In genomic region chr13:108269601-108270328, GRCh38 we compare ENCODE assay signal across 8 cellular contexts. TPM values are rescaled to one million over a fixed set of nuclear protein-coding genes. Genes with fewer than 3 reads are reported as not detected.
DNase-seq lines count a peak whose midpoint lies in the region; ATAC-seq, FAIRE-seq and TF ChIP-seq lines count a peak whose summit lies in the region.

A gene with protein sequence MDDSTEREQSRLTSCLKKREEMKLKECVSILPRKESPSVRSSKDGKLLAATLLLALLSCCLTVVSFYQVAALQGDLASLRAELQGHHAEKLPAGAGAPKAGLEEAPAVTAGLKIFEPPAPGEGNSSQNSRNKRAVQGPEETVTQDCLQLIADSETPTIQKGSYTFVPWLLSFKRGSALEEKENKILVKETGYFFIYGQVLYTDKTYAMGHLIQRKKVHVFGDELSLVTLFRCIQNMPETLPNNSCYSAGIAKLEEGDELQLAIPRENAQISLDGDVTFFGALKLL (plus strand): TSS chr13:108269718. CDS start chr13:108269896, 178 bp downstream.

- peak within 1 kb of the TSS; percentile 62 for H3K27ac Mint-ChIP-seq in osteocyte (ENCODE audit: unreplicated experiment)

- peaks cover 28% of the 10 kb centered on the region for H3K4me1 Mint-ChIP-seq in osteocyte (ENCODE audit: unreplicated experiment)

- no peaks in the 10 kb centered on the region for H3K27me3 Mint-ChIP-seq in osteocyte (ENCODE audit: unreplicated experiment)

- ATAC-seq in HG02763 (IDR thresholded peaks at IDR 0.05; ENCODE audit: unreplicated experiment): peak; percentile 76

- peak within 1 kb of the TSS; percentile 52 for H3K4me3 Mint-ChIP-seq in osteocyte (ENCODE audit: unreplicated experiment)

- H3K4me3 ChIP-seq in fibroblast of villous mesenchyme (ENCODE audit: low read depth, low read length): peak within 1 kb of the TSS; percentile 60

- TF ChIP-seq CTCF in fibroblast of villous mesenchyme (IDR thresholded peaks at IDR 0.05; ENCODE audit: insufficient read depth, low read depth, low read length) (peak; percentile 5), osteocyte (IDR thresholded peaks at IDR 0.05) (no peak)

- DNase-seq in GM18507 (ENCODE audit: extremely low spot score, insufficient read length, low read depth) (peak; percentile 14), NOMO-1 (lab: John Stamatoyannopoulos, UW; ENCODE audit: unreplicated experiment in 2 of 2) (peak; percentile 85 to 97), fibroblast of villous mesenchyme (ENCODE audit: low read depth) (peak; percentile 57), osteocyte (ENCODE audit: extremely low spot score, unreplicated experiment) (no peak), urothelium cell line (ENCODE audit: low spot score) (peak; percentile 2), NCI-H1436 treated with DMSO at 0.1 percent for 48 hours (lab: John Stamatoyannopoulos, UW) (no peak)
- DNase-seq in activated T-cell treated with anti-CD3 and anti-CD28 coated beads, Interleukin-2, amount 50 U/mL, for 48 hours: peak; percentile 53 to 68

- FAIRE-seq in GM18507 (lab: Jason Lieb, UNC): peak; percentile 94
- no peak for FAIRE-seq in urothelium cell line (lab: Jason Lieb, UNC)

- H3K36me3 Mint-ChIP-seq in osteocyte (ENCODE audit: unreplicated experiment): peaks cover 6% of the 10 kb centered on the region

- H3K9me3 Mint-ChIP-seq in osteocyte (ENCODE audit: unreplicated experiment): no peaks in the 10 kb centered on the region

RNA-seq across cellular contexts. Expression of the gene that starts here (rescaled TPM):
- 0.64 and 2.6 TPM in 2 replicates for total RNA-seq in fibroblast of villous mesenchyme
- total RNA-seq in osteocyte: 1.1 and 1.7 TPM in 2 replicates

Comparison
In these comparisons a context has a peak if more than half of its experiments do, and no peak if none do; other contexts are left out.
1. DNase-seq: peak in GM18507 (single experiment), NOMO-1 (2 of 2), activated T-cell treated with anti-CD3 and anti-CD28 coated beads, Interleukin-2, amount 50 U/mL, for 48 hours (2 of 2), fibroblast of villous mesenchyme (single experiment) and urothelium cell line (single experiment); none in osteocyte (single experiment) and NCI-H1436 treated with DMSO at 0.1 percent for 48 hours (single experiment).